Comparison of ENCODE assay signal across 19 cellular contexts in genomic region chr19:55277494-55277893, GRCh38. TPM values are rescaled to one million over a fixed set of nuclear protein-coding genes. Genes with fewer than 3 reads are reported as not detected.
DNase-seq lines count a peak whose midpoint lies in the region; ATAC-seq and TF ChIP-seq lines count a peak whose summit lies in the region.
"Had no signal": no experiment of that assay in that cellular context is flagged by ENCODE, and none has a peak within 500 bp of the region (broad histone marks: within the 10 kb centered on the region; RNA-seq: fewer than 3 reads in every experiment).

No MANE protein-coding gene starts in this region.

- 94% methylated on average over 16 of the region's 17 CpGs for WGBS in prostate gland

- ATAC-seq in activated naive CD4-positive, alpha-beta T cell treated with anti-CD3 and anti-CD28 coated beads, Interleukin-2, amount 50 U/mL, for 72 hours = no peak
- no peak for ATAC-seq in naive thymus-derived CD4-positive, alpha-beta T cell
- no peak for ATAC-seq in esophagus mucosa
- ATAC-seq: body of pancreas had no signal

- H3K4me1 Mint-ChIP-seq in activated naive CD4-positive, alpha-beta T cell treated with anti-CD3 and anti-CD28 coated beads, Interleukin-2, amount 10 ng/mL, durations not matched to agents 7 days and 5 days = peaks cover 39% of the 10 kb centered on the region
- peaks cover 33% of the 10 kb centered on the region for H3K4me1 Mint-ChIP-seq in activated CD4-positive, alpha-beta memory T cell treated with anti-CD3 and anti-CD28 coated beads for 36 hours (ENCODE audit: low read depth)
- H3K4me1 Mint-ChIP-seq in naive thymus-derived CD4-positive, alpha-beta T cell = peaks cover 12 to 38% (median 32%) of the 10 kb centered on the region in 7 donors

- peaks cover 3% of the 10 kb centered on the region for H3K27me3 Mint-ChIP-seq in activated naive CD4-positive, alpha-beta T cell treated with anti-CD3 and anti-CD28 coated beads, Interleukin-2, amount 10 ng/mL, durations not matched to agents 7 days and 5 days
- H3K27me3 Mint-ChIP-seq in activated CD4-positive, alpha-beta memory T cell treated with anti-CD3 and anti-CD28 coated beads for 36 hours = no peaks in the 10 kb centered on the region
- no peaks in the 10 kb centered on the region for H3K27me3 Mint-ChIP-seq in naive thymus-derived CD4-positive, alpha-beta T cell
- H3K27me3 Mint-ChIP-seq: activated naive CD8-positive, alpha-beta T cell treated with anti-CD3 and anti-CD28 coated beads for 36 hours; stimulated activated naive CD8-positive, alpha-beta T cell treated with anti-CD3 and anti-CD28 coated beads, Interleukin-15, Interleukin-2, amounts not matched to agents 100 ng/mL and 50 ng/mL, for 24 hours had no signal

- H3K9me3 Mint-ChIP-seq in activated naive CD4-positive, alpha-beta T cell treated with anti-CD3 and anti-CD28 coated beads, Interleukin-2, amount 10 ng/mL, durations not matched to agents 7 days and 5 days = no peaks in the 10 kb centered on the region
- no peaks in the 10 kb centered on the region for H3K9me3 Mint-ChIP-seq in activated naive CD4-positive, alpha-beta T cell treated with anti-CD3 and anti-CD28 coated beads, Interleukin-2, amount 50 U/mL, for 72 hours
- H3K9me3 Mint-ChIP-seq in activated CD4-positive, alpha-beta memory T cell treated with anti-CD3 and anti-CD28 coated beads for 36 hours = no peaks in the 10 kb centered on the region
- H3K9me3 Mint-ChIP-seq in naive thymus-derived CD4-positive, alpha-beta T cell = peaks cover 0 to 1% (median 0%) of the 10 kb centered on the region in 11 donors
- H3K9me3 Mint-ChIP-seq: activated naive CD8-positive, alpha-beta T cell treated with anti-CD3 and anti-CD28 coated beads for 36 hours; stimulated activated naive CD8-positive, alpha-beta T cell treated with anti-CD3 and anti-CD28 coated beads, Interleukin-15, Interleukin-2, amounts not matched to agents 100 ng/mL and 50 ng/mL, for 24 hours had no signal

- peaks cover 12% of the 10 kb centered on the region for H3K36me3 Mint-ChIP-seq in activated naive CD4-positive, alpha-beta T cell treated with anti-CD3 and anti-CD28 coated beads, Interleukin-2, amount 10 ng/mL, durations not matched to agents 7 days and 5 days
- H3K36me3 Mint-ChIP-seq in activated naive CD4-positive, alpha-beta T cell treated with anti-CD3 and anti-CD28 coated beads, Interleukin-2, amount 50 U/mL, for 72 hours = peaks cover 5 to 23% of the 10 kb centered on the region in 2 donors
- peaks cover 22% of the 10 kb centered on the region for H3K36me3 Mint-ChIP-seq in activated CD4-positive, alpha-beta memory T cell treated with anti-CD3 and anti-CD28 coated beads for 36 hours
- peaks cover 0 to 35% (median 10%) of the 10 kb centered on the region in 5 donors for H3K36me3 Mint-ChIP-seq in naive thymus-derived CD4-positive, alpha-beta T cell

- H3K4me3 ChIP-seq in naive thymus-derived CD4-positive, alpha-beta T cell (ENCODE audit: low read length) = no peak overlapping the region
- H3K4me3 ChIP-seq in prostate gland = no peak overlapping the region
- H3K4me3 ChIP-seq: body of pancreas, MG63 had no signal

- no peak for TF ChIP-seq POLR2A in prostate gland (IDR thresholded peaks at IDR 0.05)

- H3K9me3 ChIP-seq in naive thymus-derived CD4-positive, alpha-beta T cell (ENCODE audit: control insufficient read depth in 2 of 3, low read length in 3 of 3) = no peaks in the 10 kb centered on the region
- H3K9me3 ChIP-seq in prostate gland = no peaks in the 10 kb centered on the region
- H3K9me3 ChIP-seq: body of pancreas, MG63 had no signal

- H3K27ac Mint-ChIP-seq in activated naive CD4-positive, alpha-beta T cell treated with anti-CD3 and anti-CD28 coated beads, Interleukin-2, amount 10 ng/mL, durations not matched to agents 7 days and 5 days = peak overlapping the region; percentile 42
- H3K27ac Mint-ChIP-seq in activated naive CD4-positive, alpha-beta T cell treated with anti-CD3 and anti-CD28 coated beads, Interleukin-2, amount 50 U/mL, for 72 hours = no peak overlapping the region
- peak overlapping the region; percentile 43 for H3K27ac Mint-ChIP-seq in activated CD4-positive, alpha-beta memory T cell treated with anti-CD3 and anti-CD28 coated beads for 36 hours
- H3K27ac Mint-ChIP-seq in naive thymus-derived CD4-positive, alpha-beta T cell = peak overlapping the region in 5 of 9 donors; percentile 40 to 80 (median 61)
- H3K27ac Mint-ChIP-seq: activated naive CD8-positive, alpha-beta T cell treated with anti-CD3 and anti-CD28 coated beads for 36 hours; stimulated activated naive CD8-positive, alpha-beta T cell treated with anti-CD3 and anti-CD28 coated beads, Interleukin-15, Interleukin-2, amounts not matched to agents 100 ng/mL and 50 ng/mL, for 24 hours had no signal

- H3K27me3 ChIP-seq in naive thymus-derived CD4-positive, alpha-beta T cell (ENCODE audit: control insufficient read depth in 2 of 2, insufficient read depth in 2 of 2, low read length in 2 of 2) = no peaks in the 10 kb centered on the region
- H3K27me3 ChIP-seq in prostate gland (replicated peaks; ENCODE audit: insufficient read depth) = no peaks in the 10 kb centered on the region
- H3K27me3 ChIP-seq: body of pancreas, MG63 had no signal

- in situ Hi-C loops in GM13976 (cut with MboI; ENCODE audit: low sequenced_read_pairs, unreplicated experiment) = no loop called here

- POLR2A ChIA-PET in activated CD4-positive, alpha-beta memory T cell treated with anti-CD3 and anti-CD28 coated beads for 36 hours (lab: Charles Lee) = no interaction called here
- POLR2A ChIA-PET in naive thymus-derived CD4-positive, alpha-beta T cell (lab: Charles Lee) = interaction anchor here (0.5 to 8.2 kb wide), 3 partner anchors 20 to 176 kb away, joined by 3 to 156 read pairs (median 5); partner anchors contain the start of gene PPP6R1

- peaks cover 0 to 47% (median 0%) of the 10 kb centered on the region in 3 experiments for H3K36me3 ChIP-seq in naive thymus-derived CD4-positive, alpha-beta T cell (ENCODE audit: control insufficient read depth in 2 of 3, insufficient read depth in 3 of 3, low read length in 3 of 3)
- H3K36me3 ChIP-seq in prostate gland = peaks cover 0 to 12% of the 10 kb centered on the region in 2 donors

- no peak for TF ChIP-seq CTCF in prostate gland (IDR thresholded peaks at IDR 0.05)
- no peak for TF ChIP-seq CTCF in GM13976 (IDR thresholded peaks at IDR 0.05; ENCODE audit: borderline replicate concordance, control extremely low read depth, extremely low read depth, insufficient read depth, missing control alignments)

- CTCF ChIA-PET in activated naive CD4-positive, alpha-beta T cell treated with anti-CD3 and anti-CD28 coated beads, Interleukin-2, amount 10 ng/mL, durations not matched to agents 7 days and 5 days (lab: Charles Lee) = interaction anchor here (1.2 kb wide), 1 partner anchor 15 kb away, joined by 3 read pairs; no protein-coding TSS in a partner anchor
- CTCF ChIA-PET in activated CD4-positive, alpha-beta memory T cell treated with anti-CD3 and anti-CD28 coated beads for 36 hours (lab: Charles Lee) = interaction anchor here (0.8 to 1.6 kb wide), 2 partner anchors 24 to 226 kb away, joined by 4 to 8 read pairs; no protein-coding TSS in a partner anchor
- CTCF ChIA-PET in naive thymus-derived CD4-positive, alpha-beta T cell (lab: Charles Lee) = no interaction called here

- no peak overlapping the region for H3K27ac ChIP-seq in naive thymus-derived CD4-positive, alpha-beta T cell (ENCODE audit: low read depth, low read length)
- no peak overlapping the region for H3K27ac ChIP-seq in prostate gland
- H3K27ac ChIP-seq: body of pancreas had no signal

- intact Hi-C loops in activated CD4-positive, alpha-beta memory T cell treated with anti-CD3 and anti-CD28 coated beads for 36 hours (cut with micrococcal nuclease) = no loop called here
- intact Hi-C loops in naive thymus-derived CD4-positive, alpha-beta T cell (cut with micrococcal nuclease) = no loop called here
- intact Hi-C loops in prostate gland (cut with DNase I) = no loop called here

- H3K4me1 ChIP-seq in naive thymus-derived CD4-positive, alpha-beta T cell (ENCODE audit: control insufficient read depth in 2 of 2, insufficient read depth in 2 of 2, low read length in 2 of 2) = peaks cover 6 to 32% of the 10 kb centered on the region in 2 donors
- H3K4me1 ChIP-seq in prostate gland (replicated peaks) = peaks cover 3% of the 10 kb centered on the region

- H3K4me3 Mint-ChIP-seq in activated naive CD4-positive, alpha-beta T cell treated with anti-CD3 and anti-CD28 coated beads, Interleukin-2, amount 10 ng/mL, durations not matched to agents 7 days and 5 days = peak overlapping the region; percentile 51
- H3K4me3 Mint-ChIP-seq in activated CD4-positive, alpha-beta memory T cell treated with anti-CD3 and anti-CD28 coated beads for 36 hours = no peak overlapping the region
- H3K4me3 Mint-ChIP-seq in naive thymus-derived CD4-positive, alpha-beta T cell = peak overlapping the region in 4 of 10 donors; percentile 21 to 58 (median 50)
- H3K4me3 Mint-ChIP-seq: activated naive CD8-positive, alpha-beta T cell treated with anti-CD3 and anti-CD28 coated beads for 36 hours; stimulated activated naive CD8-positive, alpha-beta T cell treated with anti-CD3 and anti-CD28 coated beads, Interleukin-15, Interleukin-2, amounts not matched to agents 100 ng/mL and 50 ng/mL, for 24 hours had no signal

- DNase-seq in activated naive CD4-positive, alpha-beta T cell treated with anti-CD3 and anti-CD28 coated beads, Interleukin-2, amount 10 ng/mL, durations not matched to agents 7 days and 5 days = no peak
- no peak for DNase-seq in activated naive CD4-positive, alpha-beta T cell treated with anti-CD3 and anti-CD28 coated beads, Interleukin-2, amount 50 U/mL, for 72 hours (ENCODE audit: low spot score in 2 of 2)
- no peak for DNase-seq in activated CD4-positive, alpha-beta memory T cell treated with anti-CD3 and anti-CD28 coated beads for 36 hours
- no peak for DNase-seq in naive thymus-derived CD4-positive, alpha-beta T cell
- DNase-seq in prostate gland (ENCODE audit: low spot score) = no peak
- DNase-seq in superior temporal gyrus (ENCODE audit: extremely low spot score) = no peak
- DNase-seq in GM13976 (ENCODE audit: low spot score) = no peak
- DNase-seq: activated naive CD8-positive, alpha-beta T cell treated with anti-CD3 and anti-CD28 coated beads for 36 hours; body of pancreas; dermis blood vessel endothelial cell; MG63; NCI-H187; NCI-H446 treated with DMSO at 0.1 percent for 48 hours; retina; T-helper 1 cell had no signal

RNA-seq across cellular contexts. Expression of gene HSPBP1, which starts 2.4 kb away (rescaled TPM):
- total RNA-seq in activated naive CD4-positive, alpha-beta T cell treated with anti-CD3 and anti-CD28 coated beads, Interleukin-2, amount 50 U/mL, for 72 hours = 10 to 100 TPM; 24.9 to 40.8 TPM
- 10 to 100 TPM; 45.0 to 45.4 TPM for total RNA-seq in activated CD4-positive, alpha-beta memory T cell treated with anti-CD3 and anti-CD28 coated beads for 36 hours
- 10 to 100 TPM; 15.0 to 30.0 (median 16.0) TPM for total RNA-seq in naive thymus-derived CD4-positive, alpha-beta T cell
- polyA plus RNA-seq in naive thymus-derived CD4-positive, alpha-beta T cell = 10 to 100 TPM; 35.4 to 44.7 TPM
- 10 to 100 TPM; 33.6 to 36.0 TPM for total RNA-seq in prostate gland
- 31.2 TPM for total RNA-seq in esophagus mucosa

RNA-seq across cellular contexts. Expression of gene BRSK1, which starts 6.3 kb away (rescaled TPM):
- total RNA-seq in activated naive CD4-positive, alpha-beta T cell treated with anti-CD3 and anti-CD28 coated beads, Interleukin-2, amount 50 U/mL, for 72 hours = 1 to 10 TPM; 6.7 to 8.4 TPM
- total RNA-seq in activated CD4-positive, alpha-beta memory T cell treated with anti-CD3 and anti-CD28 coated beads for 36 hours = 1 to 10 TPM; 3.3 to 5.6 TPM
- total RNA-seq in naive thymus-derived CD4-positive, alpha-beta T cell = 1 to 10 TPM in 3 of 5 experiments, under 1 TPM in 2; 0.41 to 6.3 (median 3.4) TPM
- not detected for polyA plus RNA-seq in naive thymus-derived CD4-positive, alpha-beta T cell
- total RNA-seq in prostate gland (10 to 100 TPM in 1 of 2 donors, 1 to 10 TPM in 1; 1.4 to 10.9 TPM), esophagus mucosa (0.28 TPM)

RNA-seq across cellular contexts. Expression of gene PPP6R1, which starts 18.7 kb away (rescaled TPM):
- 100 to 1,000 TPM; 160 to 225 TPM for total RNA-seq in activated naive CD4-positive, alpha-beta T cell treated with anti-CD3 and anti-CD28 coated beads, Interleukin-2, amount 50 U/mL, for 72 hours
- 100 to 1,000 TPM; 180 to 200 TPM for total RNA-seq in activated CD4-positive, alpha-beta memory T cell treated with anti-CD3 and anti-CD28 coated beads for 36 hours
- total RNA-seq in naive thymus-derived CD4-positive, alpha-beta T cell = 100 to 1,000 TPM; 151 to 223 (median 168) TPM
- 100 to 1,000 TPM in 1 of 2 donors, 10 to 100 TPM in 1; 39.3 to 103 TPM for polyA plus RNA-seq in naive thymus-derived CD4-positive, alpha-beta T cell
- total RNA-seq in prostate gland (100 to 1,000 TPM in 1 of 2 donors, 10 to 100 TPM in 1; 49.5 to 112 TPM), esophagus mucosa (47.4 TPM)

RNA-seq across cellular contexts. Expression of gene TMEM150B, which starts 47.6 kb away (rescaled TPM):
- total RNA-seq in activated naive CD4-positive, alpha-beta T cell treated with anti-CD3 and anti-CD28 coated beads, Interleukin-2, amount 50 U/mL, for 72 hours = not detected
- not detected for total RNA-seq in activated CD4-positive, alpha-beta memory T cell treated with anti-CD3 and anti-CD28 coated beads for 36 hours
- 10 to 100 TPM in 1 of 5 experiments, under 1 TPM in 3, not detected in 1; 0.44 to 10.3 (median 0.71) TPM for total RNA-seq in naive thymus-derived CD4-positive, alpha-beta T cell
- not detected for polyA plus RNA-seq in naive thymus-derived CD4-positive, alpha-beta T cell
- total RNA-seq in prostate gland (not detected), esophagus mucosa (not detected)
- total RNA-seq: activated naive CD8-positive, alpha-beta T cell treated with anti-CD3 and anti-CD28 coated beads for 36 hours; dermis blood vessel endothelial cell; myocyte had no signal
- polyA plus RNA-seq: AG04450 had no signal

RNA-seq across cellular contexts. Expression of gene TMEM86B, which starts 48.9 kb away (rescaled TPM):
- total RNA-seq in activated naive CD4-positive, alpha-beta T cell treated with anti-CD3 and anti-CD28 coated beads, Interleukin-2, amount 50 U/mL, for 72 hours = 1 to 10 TPM; 7.7 to 8.1 TPM
- 1 to 10 TPM; 4.8 to 6.5 TPM for total RNA-seq in activated CD4-positive, alpha-beta memory T cell treated with anti-CD3 and anti-CD28 coated beads for 36 hours
- 10 to 100 TPM; 10.4 to 24.1 (median 10.7) TPM for total RNA-seq in naive thymus-derived CD4-positive, alpha-beta T cell
- 1 to 10 TPM; 1.2 to 3.3 TPM for polyA plus RNA-seq in naive thymus-derived CD4-positive, alpha-beta T cell
- total RNA-seq in prostate gland = 10 to 100 TPM in 1 of 2 donors, 1 to 10 TPM in 1; 1.5 to 10.8 TPM
- total RNA-seq in esophagus mucosa = 1.8 TPM

Comparison
In these comparisons a context has a peak if more than half of its experiments do, and no peak if none do; other contexts are left out.
1. H3K27ac Mint-ChIP-seq: peak in activated naive CD4-positive, alpha-beta T cell treated with anti-CD3 and anti-CD28 coated beads, Interleukin-2, amount 10 ng/mL, durations not matched to agents 7 days and 5 days (single experiment), activated CD4-positive, alpha-beta memory T cell treated with anti-CD3 and anti-CD28 coated beads for 36 hours (single experiment) and naive thymus-derived CD4-positive, alpha-beta T cell (5 of 9); none in activated naive CD4-positive, alpha-beta T cell treated with anti-CD3 and anti-CD28 coated beads, Interleukin-2, amount 50 U/mL, for 72 hours (0 of 2).